ENCODE assay signal across 8 cellular contexts in genomic region chr10:96513686-96514551, GRCh38. TPM values are rescaled to one million over a fixed set of nuclear protein-coding genes. Genes with fewer than 3 reads are reported as not detected.
DNase-seq lines count a peak whose midpoint lies in the region; ATAC-seq and TF ChIP-seq lines count a peak whose summit lies in the region.

Gene TLL2 (minus strand): TSS chr10:96513926. CDS start chr10:96513685, 241 bp downstream.

- peak; percentile 78 for ATAC-seq in HG02610 (IDR thresholded peaks at IDR 0.05; ENCODE audit: unreplicated experiment)
- peak; percentile 96 to 97 for ATAC-seq in left cardiac atrium

- no peaks in the 10 kb centered on the region for H3K9me3 ChIP-seq in adrenal gland (replicated peaks in 1 of 3)

- peak within 1 kb of the TSS in 1 of 5 donors; percentile 51 for H3K27ac ChIP-seq in adrenal gland

- TF ChIP-seq CTCF in GM12875 (IDR thresholded peaks at IDR 0.05; ENCODE audit: borderline replicate concordance, insufficient read depth, low read depth, low read length), result peak; percentile 39
- peak; percentile 47 to 81 (median 66) for TF ChIP-seq CTCF in adrenal gland (IDR thresholded peaks at IDR 0.05)

- intact Hi-C loops in adrenal gland (cut with DNase I) (loop anchor here in 1 of 2 donors (5.0 kb wide), 1 partner anchor 137 kb away; no protein-coding TSS in a partner anchor), left cardiac atrium (cut with DNase I) (loop anchor here (2.0 to 5.0 kb wide), 2 partner anchors 117 kb away; no protein-coding TSS in a partner anchor)

- peaks cover 21 to 25% of the 10 kb centered on the region in 2 donors for H3K4me1 ChIP-seq in adrenal gland (replicated peaks in 1 of 2)

- WGBS in adrenal gland, 4 donors, result 1 to 9% (median 1%) methylated on average over 16 to 69 of the region's 69 CpGs

- no peaks in the 10 kb centered on the region for H3K36me3 ChIP-seq in adrenal gland (replicated peaks in 1 of 2)

- no peaks in the 10 kb centered on the region for H3K27me3 ChIP-seq in adrenal gland

- DNase-seq in NCI-H1048 (lab: John Stamatoyannopoulos, UW) (peak; percentile 56), SKM-1 (lab: John Stamatoyannopoulos, UW; ENCODE audit: unreplicated experiment) (peak; percentile 44), adrenal gland (peak; percentile 86 to 92 (median 88)), left cardiac atrium (peak; percentile 90), pons (ENCODE audit: low spot score) (peak; percentile 83)
- DNase-seq in NK-92 treated with Interleukin-12 subunit alpha and Interleukin-12 subunit beta, amount 100 ng/mL, for 24 hours (lab: John Stamatoyannopoulos, UW), result no peak

- peak within 1 kb of the TSS; percentile 66 for H3K4me3 ChIP-seq in GM12875 (ENCODE audit: low read depth, low read length)
- peak within 1 kb of the TSS in 2 of 4 donors; percentile 26 to 70 for H3K4me3 ChIP-seq in adrenal gland

- TF ChIP-seq POLR2A in adrenal gland (IDR thresholded peaks at IDR 0.05), result peak in 1 of 2 donors; percentile 60

RNA-seq across cellular contexts. Expression of gene TLL2, which starts in this region (rescaled TPM):
- total RNA-seq in adrenal gland (under 1 TPM in 2 of 8 donors, not detected in 6; 0.14 TPM), left cardiac atrium (10 to 100 TPM in 1 of 2 donors, 1 to 10 TPM in 1; 1.5 to 11.5 TPM)
- under 1 TPM; 0.10 to 0.40 (median 0.13) TPM for polyA plus RNA-seq in adrenal gland

Comparison
In these comparisons a context has a peak if more than half of its experiments do, and no peak if none do; other contexts are left out.
1. Peak in DNase-seq in adrenal gland; RNA of the gene not detected or under 1 TPM.